1 cellular context compared by ENCODE assay signal in genomic region chr2:170486730-170487129, GRCh38.
TF ChIP-seq lines count a peak whose summit lies in the region.

No MANE protein-coding gene starts in this region.

TF ChIP-seq in HCT116, 20 proteins besides CTCF, POLR2A, EP300 and RAD21 (continued from another document):
- TF ChIP-seq ZNF274 (IDR thresholded peaks at IDR 0.05; ENCODE audit: low read depth, low read length): no peak
- TF ChIP-seq REST (IDR thresholded peaks at IDR 0.05; ENCODE audit: low read depth): no peak
- no peak for TF ChIP-seq FOSL1 (IDR thresholded peaks at IDR 0.05; ENCODE audit: low read depth)
- TF ChIP-seq ELF1 (IDR thresholded peaks at IDR 0.05; ENCODE audit: borderline replicate concordance, low read depth): no peak
- no peak for TF ChIP-seq SP1 (IDR thresholded peaks at IDR 0.05; ENCODE audit: low read depth)
- TF ChIP-seq ZFX (IDR thresholded peaks at IDR 0.05): no peak
- TF ChIP-seq SRF (IDR thresholded peaks at IDR 0.05; ENCODE audit: low read depth): no peak
- TF ChIP-seq CEBPB (IDR thresholded peaks at IDR 0.05; ENCODE audit: low read depth): no peak
- no peak for TF ChIP-seq EGR1 (IDR thresholded peaks at IDR 0.05; ENCODE audit: low read depth)
- TF ChIP-seq MAX (IDR thresholded peaks at IDR 0.05): no peak
- TF ChIP-seq YY1 (IDR thresholded peaks at IDR 0.05; ENCODE audit: extremely low read depth, insufficient replicate concordance, low read depth, low read length): no peak
- no peak for TF ChIP-seq JUND (IDR thresholded peaks at IDR 0.05)
- TF ChIP-seq EZH2 (IDR thresholded peaks at IDR 0.05): no peak
- TF ChIP-seq EZH2phosphoT487 (IDR thresholded peaks at IDR 0.05; ENCODE audit: borderline replicate concordance): no peak
- no peak for TF ChIP-seq POLR2AphosphoS5 (IDR thresholded peaks at IDR 0.05; ENCODE audit: low read depth, low read length)
